Comparison of ENCODE assay signal across 34 cellular contexts in the genomic region with DNA sequence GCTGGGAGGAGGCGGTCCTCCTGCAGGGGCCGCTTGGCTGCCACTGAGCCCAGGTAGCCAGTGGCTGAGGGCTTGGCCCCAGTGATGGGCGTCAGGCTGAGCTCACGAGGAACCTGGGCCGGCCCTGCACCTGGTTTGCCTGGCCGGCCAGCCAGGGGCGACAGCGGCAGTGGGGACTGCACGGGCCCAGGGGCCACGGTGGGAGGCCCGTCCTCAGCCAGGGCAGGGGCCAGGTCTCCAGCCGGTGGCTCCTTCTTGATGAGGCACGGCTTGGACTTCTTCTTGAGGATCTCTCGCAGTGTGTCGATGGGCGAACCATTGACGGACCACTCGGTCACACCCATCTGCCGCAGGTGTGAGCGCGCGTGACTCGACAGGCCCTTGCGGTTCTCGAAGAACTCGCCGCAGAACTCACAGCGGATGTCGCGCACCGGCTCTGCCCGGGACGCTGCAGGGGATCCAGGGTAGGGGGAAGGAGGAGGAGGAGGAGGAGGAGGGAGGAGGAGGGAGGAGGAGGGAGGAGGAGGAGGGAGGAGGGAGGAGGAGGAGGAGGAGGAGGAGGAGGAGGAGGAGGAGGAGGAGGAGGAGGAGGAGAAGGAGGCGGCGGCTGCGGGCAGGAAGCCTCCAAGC. TPM values are rescaled to one million over a fixed set of nuclear protein-coding genes. Genes with fewer than 3 reads are reported as not detected.
"Had no signal": no experiment of that assay in that cellular context is flagged by ENCODE, and none has a peak within 500 bp of the region (broad histone marks: within the 10 kb centered on the region; RNA-seq: fewer than 3 reads in every experiment).

No MANE protein-coding gene starts in this region.

- H3K4me3 ChIP-seq: MG63, PC-9, SJSA1 had no signal

- H3K27me3 ChIP-seq: MG63, SJSA1 had no signal

- H3K9me3 ChIP-seq: SJSA1, SK-N-SH had no signal

- DNase-seq: Kasumi-1, MG63, NCI-H1048, NCI-H1092 treated with DMSO at 0.1 percent for 48 hours, NCI-H1105 treated with DMSO at 0.1 percent for 48 hours, NCI-H1417, NCI-H1436, NCI-H146, NCI-H1694, NCI-H187, NCI-H1930, NCI-H2029 treated with DMSO at 0.1 percent for 48 hours, NCI-H2081 treated with DMSO at 0.1 percent for 48 hours, NCI-H2107, NCI-H2171, NCI-H226, NCI-H446 treated with DMSO at 0.1 percent for 48 hours, NCI-H510A, NCI-H524, NCI-H526, NCI-H69, NCI-H748 treated with DMSO at 0.1 percent for 48 hours, NCI-H82, PC-9, Right ventricle myocardium superior, SHP77 treated with DMSO at 0.1 percent for 48 hours, SK-N-SH, SW 1271 had no signal

- H3K27ac ChIP-seq: PC-9, RWPE1, SJSA1 had no signal

- H3K9ac ChIP-seq: SK-N-SH had no signal

- FAIRE-seq: RCC 7860 had no signal

- ATAC-seq: Panc1 had no signal

- H2AFZ ChIP-seq: PC-9 had no signal

- H3K4me2 ChIP-seq: PC-9, SK-N-SH had no signal

RNA-seq across cellular contexts. Expression of gene RASAL3, which starts 38.9 kb away (rescaled TPM):
- total RNA-seq: PC-9, SJSA1 had no signal

RNA-seq across cellular contexts. Expression of gene PGLYRP2, which starts 53.9 kb away (rescaled TPM):
- total RNA-seq: OCI-LY7, PC-9, Right ventricle myocardium superior, RPMI7951, SJSA1 had no signal
- polyA plus RNA-seq: SK-N-SH had no signal
